Comparison of ENCODE assay signal across 33 cellular contexts in the genomic region with DNA sequence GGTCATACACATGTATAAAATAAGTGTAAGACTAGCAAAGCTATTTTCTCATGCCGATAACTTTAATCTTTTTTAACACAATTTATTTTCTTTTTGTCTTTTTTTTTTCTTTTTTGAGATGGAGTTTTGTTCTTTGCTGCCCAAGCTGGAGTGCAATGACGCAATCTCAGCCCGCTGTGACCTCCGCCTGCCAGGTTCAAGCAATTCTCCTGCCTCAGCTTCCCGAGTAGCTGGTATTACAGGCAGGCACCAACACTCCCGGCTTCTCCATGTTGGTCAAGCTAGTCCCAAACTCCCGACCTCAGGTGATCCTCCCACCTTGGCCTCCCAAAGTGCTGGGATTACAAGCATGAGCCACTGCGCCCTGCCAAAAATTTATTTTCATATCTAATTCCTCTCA.
"Had no signal": no experiment of that assay in that cellular context is flagged by ENCODE, and none has a peak within 500 bp of the region (broad histone marks: within the 10 kb centered on the region; RNA-seq: fewer than 3 reads in every experiment).

No MANE protein-coding gene starts in this region.

- H3K4me3 Mint-ChIP-seq: T-cell had no signal

- DNase-seq: Karpas-422, MM.1S, NCI-H1048, NCI-H1092 treated with DMSO at 0.1 percent for 48 hours, NCI-H1105 treated with DMSO at 0.1 percent for 48 hours, NCI-H1417, NCI-H1436, NCI-H146, NCI-H1694, NCI-H187, NCI-H1930, NCI-H2029 treated with DMSO at 0.1 percent for 48 hours, NCI-H2081 treated with DMSO at 0.1 percent for 48 hours, NCI-H2107, NCI-H2171, NCI-H226, NCI-H446 treated with DMSO at 0.1 percent for 48 hours, NCI-H510A, NCI-H524, NCI-H526, NCI-H748 treated with DMSO at 0.1 percent for 48 hours, NCI-H82, PC-9, SHP77, SIG-M5, SJCRH30, T-cell had no signal

- H3K27ac ChIP-seq: PC-9, RWPE1, SJCRH30, SK-N-MC had no signal

- H3K4me3 ChIP-seq: PC-9, SJCRH30, SK-N-MC had no signal

- H3K36me3 ChIP-seq: SJCRH30 had no signal

- H3K4me2 ChIP-seq: PC-9 had no signal

- H3K4me1 ChIP-seq: SJCRH30 had no signal

- ATAC-seq: Panc1, Right ventricle myocardium inferior, SK-N-SH treated with all-trans-retinoic acid at 6 μM for 48 hours, T-cell had no signal

- H3K27me3 ChIP-seq: SJCRH30 had no signal

- H3K4me1 Mint-ChIP-seq: T-cell had no signal

- H3K36me3 Mint-ChIP-seq: T-cell had no signal

- H3K9me3 ChIP-seq: SJCRH30 had no signal

- FAIRE-seq: RCC 7860 had no signal

- H3K27me3 Mint-ChIP-seq: T-cell had no signal

- H2AFZ ChIP-seq: PC-9 had no signal

- H3K27ac Mint-ChIP-seq: T-cell had no signal
